In genomic region chr10:119786117-119786769, GRCh38 we compare ENCODE assay signal across 10 cellular contexts.
DNase-seq lines count a peak whose midpoint lies in the region; ATAC-seq, FAIRE-seq and TF ChIP-seq lines count a peak whose summit lies in the region.
"Had no signal": no experiment of that assay in that cellular context is flagged by ENCODE, and none has a peak within 500 bp of the region (broad histone marks: within the 10 kb centered on the region; RNA-seq: fewer than 3 reads in every experiment).

No MANE protein-coding gene starts in this region.

- DNase-seq in NCI-H146 (lab: John Stamatoyannopoulos, UW) (peak; percentile 14), NCI-H146 treated with DMSO at 0.1 percent for 48 hours (lab: John Stamatoyannopoulos, UW; ENCODE audit: unreplicated experiment) (no peak), SJCRH30 (peak; percentile 74 to 80), hepatocyte (ENCODE audit: low spot score) (peak; percentile 64), sigmoid colon (no peak), GM12891 (ENCODE audit: insufficient read length, low spot score) (no peak)
- no peak for DNase-seq in stimulated activated CD4-positive, alpha-beta T cell treated with anti-CD3 and anti-CD28 coated beads, Interleukin-15, amount 100 ng/mL, for 24 hours
- DNase-seq: 8988T; activated T-cell treated with anti-CD3 and anti-CD28 coated beads, Interleukin-2, amount 50 U/mL, for 72 hours had no signal

- no peak overlapping the region for H2AFZ ChIP-seq in hepatocyte

- H4K20me1 ChIP-seq in hepatocyte (ENCODE audit: insufficient read depth, poor library complexity, severe bottlenecking), result no peaks in the 10 kb centered on the region

- whole genome bisulfite sequencing in hepatocyte (ENCODE audit: low lambda C conversion rate, missing lambda C conversion rate), result 22% methylated on average over 5 of the region's 5 CpGs
- WGBS in sigmoid colon, 2 donors, result 69 to 87% methylated on average over 5 of the region's 5 CpGs

- H3K27me3 ChIP-seq in SJCRH30 (no peaks in the 10 kb centered on the region), hepatocyte (no peaks in the 10 kb centered on the region), sigmoid colon (no peaks in the 10 kb centered on the region)

- H3K4me1 ChIP-seq in SJCRH30, result peaks cover 43% of the 10 kb centered on the region
- peaks cover 15% of the 10 kb centered on the region for H3K4me1 ChIP-seq in hepatocyte (ENCODE audit: insufficient read depth)
- H3K4me1 ChIP-seq in sigmoid colon, result peaks cover 0 to 42% (median 23%) of the 10 kb centered on the region in 4 donors

- peak overlapping the region; percentile 33; the same call in 1 of the 2 replicates for H3K27ac ChIP-seq in SJCRH30
- H3K27ac ChIP-seq in hepatocyte, result peak overlapping the region; percentile 11
- peak overlapping the region; percentile 2 to 62 (median 37) for H3K27ac ChIP-seq in sigmoid colon

- no peak for TF ChIP-seq POLR2A in sigmoid colon (IDR thresholded peaks at IDR 0.05)
- no peak for TF ChIP-seq POLR2A in GM12891 (IDR thresholded peaks at IDR 0.05; ENCODE audit: low read depth, low read length)

- H3K36me3 ChIP-seq in SJCRH30 (no peaks in the 10 kb centered on the region), hepatocyte (replicated peaks; ENCODE audit: insufficient read depth, low read depth) (no peaks in the 10 kb centered on the region), sigmoid colon (no peaks in the 10 kb centered on the region)

- peak in 1 of 4 donors; percentile 2 for TF ChIP-seq EP300 in sigmoid colon (IDR thresholded peaks at IDR 0.05)

- H3K4me2 ChIP-seq in hepatocyte, result peak overlapping the region; percentile 6

- H3K4me3 ChIP-seq in SJCRH30, result peak overlapping the region; percentile 6; the same call in 1 of the 2 replicates
- H3K4me3 ChIP-seq in hepatocyte, result no peak overlapping the region
- H3K4me3 ChIP-seq in sigmoid colon, result no peak overlapping the region

- H3K79me2 ChIP-seq in hepatocyte, result no peaks in the 10 kb centered on the region

- no peak for ATAC-seq in HG02884 (IDR thresholded peaks at IDR 0.05; ENCODE audit: unreplicated experiment)
- ATAC-seq: activated T-cell treated with anti-CD3 and anti-CD28 coated beads, Interleukin-2, amount 50 U/mL, for 72 hours had no signal

- intact Hi-C loops in sigmoid colon (cut with DNase I), result no loop called here

- FAIRE-seq in GM12891 (lab: Jason Lieb, UNC), result no peak

- no peaks in the 10 kb centered on the region for H3K9me3 ChIP-seq in SJCRH30 (replicated peaks)
- no peaks in the 10 kb centered on the region for H3K9me3 ChIP-seq in hepatocyte (ENCODE audit: low read depth)
- no peaks in the 10 kb centered on the region for H3K9me3 ChIP-seq in sigmoid colon

- no peak for TF ChIP-seq CTCF in hepatocyte (IDR thresholded peaks at IDR 0.05; ENCODE audit: poor library complexity)
- TF ChIP-seq CTCF in sigmoid colon (IDR thresholded peaks at IDR 0.05), result no peak

- H3K9me2 ChIP-seq in hepatocyte (replicated peaks; ENCODE audit: insufficient read depth), result no peaks in the 10 kb centered on the region

TF ChIP-seq in GM12891, 5 proteins besides CTCF, POLR2A, EP300 and RAD21:
- TF ChIP-seq PAX5 (IDR thresholded peaks at IDR 0.05; ENCODE audit: insufficient read depth, low read length, severe bottlenecking), result no peak
- no peak for TF ChIP-seq TAF1 (IDR thresholded peaks at IDR 0.05; ENCODE audit: low read depth, low read length)
- TF ChIP-seq SPI1 (IDR thresholded peaks at IDR 0.05; ENCODE audit: low read depth, low read length), result no peak
- TF ChIP-seq POLR2AphosphoS5 (IDR thresholded peaks at IDR 0.05; ENCODE audit: low read depth, low read length), result no peak
- TF ChIP-seq POU2F2 (IDR thresholded peaks at IDR 0.05; ENCODE audit: low read depth, low read length), result no peak
TF ChIP-seq in GM12891: peak in this region for 0.

Comparison
In these comparisons a context has a peak if more than half of its experiments do, and no peak if none do; other contexts are left out.
1. DNase-seq: peak in NCI-H146 (single experiment), SJCRH30 (2 of 2) and hepatocyte (single experiment); none in NCI-H146 treated with DMSO at 0.1 percent for 48 hours (single experiment), sigmoid colon (single experiment), GM12891 (single experiment) and stimulated activated CD4-positive, alpha-beta T cell treated with anti-CD3 and anti-CD28 coated beads, Interleukin-15, amount 100 ng/mL, for 24 hours (single experiment).
2. Peak in every context shown above with its lines, with median percentiles within 50 percentile points of each other: H3K27ac ChIP-seq.